Comparison of ENCODE assay signal across 1 cellular context in the genomic region with DNA sequence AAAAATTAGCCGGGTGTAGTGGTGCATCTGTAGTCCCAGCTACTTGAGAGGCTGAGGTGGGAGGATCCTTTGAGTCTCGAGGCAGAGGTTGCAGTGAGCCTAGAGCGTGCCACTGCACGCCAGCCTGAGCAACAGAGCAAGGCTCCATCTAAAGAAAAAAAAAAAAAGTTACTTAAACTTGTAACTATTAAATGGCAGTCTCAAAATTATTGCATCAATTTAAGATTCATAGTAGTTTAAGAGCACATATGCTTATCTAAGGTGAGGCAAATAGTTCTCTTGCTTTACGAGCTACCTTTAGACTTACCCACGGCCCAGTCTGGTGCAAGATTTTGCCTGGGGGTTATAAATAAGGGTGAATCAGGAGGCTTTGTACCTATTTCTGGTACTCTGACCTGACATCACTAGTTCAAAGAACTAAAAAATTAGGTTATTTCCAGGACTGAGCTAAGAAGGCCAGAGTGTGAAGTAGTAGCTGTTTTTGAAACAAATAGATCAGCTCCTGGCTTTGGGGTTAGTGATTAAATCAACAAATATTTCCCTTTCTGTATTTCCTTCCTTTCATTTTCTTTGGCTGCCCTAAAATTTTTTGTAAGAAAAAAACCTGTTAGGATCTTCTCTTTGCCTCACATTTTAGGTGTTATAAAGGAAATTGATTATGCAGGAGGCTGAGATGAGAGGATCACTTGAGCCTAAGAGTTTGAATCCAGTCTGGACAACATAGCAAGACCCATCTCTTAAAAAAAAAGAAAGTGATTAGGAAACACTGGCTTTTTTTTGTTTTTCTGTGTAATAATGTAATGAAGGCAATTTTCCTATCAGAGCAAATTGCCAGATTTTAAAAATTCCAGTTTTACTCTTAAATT.
TF ChIP-seq lines count a peak whose summit lies in the region.

No MANE protein-coding gene starts in this region.

TF ChIP-seq in HEK293, 187 proteins besides CTCF, POLR2A, EP300 and RAD21:
- TF ChIP-seq PRDM1 (tag by site-specific recombination; IDR thresholded peaks at IDR 0.05) (peak; percentile 55), ZNF521 (tag by site-specific recombination; IDR thresholded peaks at IDR 0.05) (no peak), ZNF121 (tag by site-specific recombination; IDR thresholded peaks at IDR 0.05) (peak; percentile 73), ZNF335 (tag by site-specific recombination; conservative IDR thresholded peaks at IDR 0.05) (no peak), ZNF423 (tag by site-specific recombination; IDR thresholded peaks at IDR 0.05) (no peak), ZFP3 (tag by site-specific recombination; IDR thresholded peaks at IDR 0.05; ENCODE audit: low read depth) (no peak), ZNF830 (tag by site-specific recombination; IDR thresholded peaks at IDR 0.05; ENCODE audit: low read depth) (no peak), ZNF701 (tag by site-specific recombination; IDR thresholded peaks at IDR 0.05) (no peak), ZNF394 (tag by site-specific recombination; IDR thresholded peaks at IDR 0.05; ENCODE audit: borderline replicate concordance) (no peak), MZF1 (tag by site-specific recombination; IDR thresholded peaks at IDR 0.05; ENCODE audit: borderline replicate concordance) (no peak), ZBTB17 (tag by site-specific recombination; IDR thresholded peaks at IDR 0.05) (peak; percentile 79)
- TF ChIP-seq, protein P1, sequence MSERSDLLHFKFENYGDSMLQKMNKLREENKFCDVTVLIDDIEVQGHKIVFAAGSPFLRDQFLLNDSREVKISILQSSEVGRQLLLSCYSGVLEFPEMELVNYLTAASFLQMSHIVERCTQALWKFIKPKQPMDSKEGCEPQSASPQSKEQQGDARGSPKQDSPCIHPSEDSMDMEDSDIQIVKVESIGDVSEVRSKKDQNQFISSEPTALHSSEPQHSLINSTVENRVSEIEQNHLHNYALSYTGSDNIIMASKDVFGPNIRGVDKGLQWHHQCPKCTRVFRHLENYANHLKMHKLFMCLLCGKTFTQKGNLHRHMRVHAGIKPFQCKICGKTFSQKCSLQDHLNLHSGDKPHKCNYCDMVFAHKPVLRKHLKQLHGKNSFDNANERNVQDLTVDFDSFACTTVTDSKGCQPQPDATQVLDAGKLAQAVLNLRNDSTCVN (tag by site-specific recombination; optimal IDR thresholded peaks at IDR 0.05) = no peak
- TF ChIP-seq, protein P2, sequence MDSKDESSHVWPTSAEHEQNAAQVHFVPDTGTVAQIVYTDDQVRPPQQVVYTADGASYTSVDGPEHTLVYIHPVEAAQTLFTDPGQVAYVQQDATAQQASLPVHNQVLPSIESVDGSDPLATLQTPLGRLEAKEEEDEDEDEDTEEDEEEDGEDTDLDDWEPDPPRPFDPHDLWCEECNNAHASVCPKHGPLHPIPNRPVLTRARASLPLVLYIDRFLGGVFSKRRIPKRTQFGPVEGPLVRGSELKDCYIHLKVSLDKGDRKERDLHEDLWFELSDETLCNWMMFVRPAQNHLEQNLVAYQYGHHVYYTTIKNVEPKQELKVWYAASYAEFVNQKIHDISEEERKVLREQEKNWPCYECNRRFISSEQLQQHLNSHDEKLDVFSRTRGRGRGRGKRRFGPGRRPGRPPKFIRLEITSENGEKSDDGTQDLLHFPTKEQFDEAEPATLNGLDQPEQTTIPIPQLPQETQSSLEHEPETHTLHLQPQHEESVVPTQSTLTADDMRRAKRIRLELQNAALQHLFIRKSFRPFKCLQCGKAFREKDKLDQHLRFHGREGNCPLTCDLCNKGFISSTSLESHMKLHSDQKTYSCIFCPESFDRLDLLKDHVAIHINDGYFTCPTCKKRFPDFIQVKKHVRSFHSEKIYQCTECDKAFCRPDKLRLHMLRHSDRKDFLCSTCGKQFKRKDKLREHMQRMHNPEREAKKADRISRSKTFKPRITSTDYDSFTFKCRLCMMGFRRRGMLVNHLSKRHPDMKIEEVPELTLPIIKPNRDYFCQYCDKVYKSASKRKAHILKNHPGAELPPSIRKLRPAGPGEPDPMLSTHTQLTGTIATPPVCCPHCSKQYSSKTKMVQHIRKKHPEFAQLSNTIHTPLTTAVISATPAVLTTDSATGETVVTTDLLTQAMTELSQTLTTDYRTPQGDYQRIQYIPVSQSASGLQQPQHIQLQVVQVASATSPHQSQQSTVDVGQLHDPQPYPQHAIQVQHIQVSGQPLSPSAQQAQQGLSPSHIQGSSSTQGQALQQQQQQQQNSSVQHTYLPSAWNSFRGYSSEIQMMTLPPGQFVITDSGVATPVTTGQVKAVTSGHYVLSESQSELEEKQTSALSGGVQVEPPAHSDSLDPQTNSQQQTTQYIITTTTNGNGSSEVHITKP (tag by site-specific recombination; IDR thresholded peaks at IDR 0.05) = peak; percentile 80
- TF ChIP-seq, protein P3, sequence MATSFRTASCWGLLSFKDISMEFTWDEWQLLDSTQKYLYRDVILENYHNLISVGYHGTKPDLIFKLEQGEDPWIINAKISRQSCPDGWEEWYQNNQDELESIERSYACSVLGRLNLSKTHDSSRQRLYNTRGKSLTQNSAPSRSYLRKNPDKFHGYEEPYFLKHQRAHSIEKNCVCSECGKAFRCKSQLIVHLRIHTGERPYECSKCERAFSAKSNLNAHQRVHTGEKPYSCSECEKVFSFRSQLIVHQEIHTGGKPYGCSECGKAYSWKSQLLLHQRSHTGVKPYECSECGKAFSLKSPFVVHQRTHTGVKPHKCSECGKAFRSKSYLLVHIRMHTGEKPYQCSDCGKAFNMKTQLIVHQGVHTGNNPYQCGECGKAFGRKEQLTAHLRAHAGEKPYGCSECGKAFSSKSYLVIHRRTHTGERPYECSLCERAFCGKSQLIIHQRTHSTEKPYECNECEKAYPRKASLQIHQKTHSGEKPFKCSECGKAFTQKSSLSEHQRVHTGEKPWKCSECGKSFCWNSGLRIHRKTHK (tag by site-specific recombination; IDR thresholded peaks at IDR 0.05) = no peak
